ENCODE assay signal across 8 cellular contexts in genomic region chr19:42184401-42184861, GRCh38. TPM values are rescaled to one million over a fixed set of nuclear protein-coding genes. Genes with fewer than 3 reads are reported as not detected.
DNase-seq lines count a peak whose midpoint lies in the region; ATAC-seq lines count a peak whose summit lies in the region.

No MANE protein-coding gene starts in this region.

- H3K4me1 Mint-ChIP-seq in T-helper 1 cell treated with Interleukin-12 subunit alpha and Interleukin-12 subunit beta and Interleukin-4 antibody, amounts not matched to agents 30 μg/mL and 1 μg/mL, for 36 hours (ENCODE audit: low read depth): peaks cover 42% of the 10 kb centered on the region

- peaks cover 16% of the 10 kb centered on the region for H3K27me3 Mint-ChIP-seq in T-helper 1 cell treated with Interleukin-12 subunit alpha and Interleukin-12 subunit beta and Interleukin-4 antibody, amounts not matched to agents 30 μg/mL and 1 μg/mL, for 36 hours (ENCODE audit: low read depth)

- no peaks in the 10 kb centered on the region for H3K9me3 Mint-ChIP-seq in T-helper 1 cell treated with Interleukin-12 subunit alpha and Interleukin-12 subunit beta and Interleukin-4 antibody, amounts not matched to agents 30 μg/mL and 1 μg/mL, for 36 hours

- peaks cover 5% of the 10 kb centered on the region for H3K36me3 Mint-ChIP-seq in T-helper 1 cell treated with Interleukin-12 subunit alpha and Interleukin-12 subunit beta and Interleukin-4 antibody, amounts not matched to agents 30 μg/mL and 1 μg/mL, for 36 hours (ENCODE audit: low read depth)

- no peaks in the 10 kb centered on the region for H3K4me1 ChIP-seq in right cardiac atrium (ENCODE audit: control insufficient read depth, insufficient read depth, low read length)

- intact Hi-C loops in right cardiac atrium (cut with DNase I) (loop anchor here (5.0 to 10.0 kb wide), 2 partner anchors 50 to 52 kb away; partner anchors contain the start of gene POU2F2 (in 4 of the 4)), sciatic nerve (cut with DNase I) (no loop called here)

- H3K4me3 ChIP-seq in right cardiac atrium (ENCODE audit: low read length): no peak overlapping the region

- no peaks in the 10 kb centered on the region for H3K27me3 ChIP-seq in right cardiac atrium (ENCODE audit: control insufficient read depth, insufficient read depth)

- H3K9me3 ChIP-seq in right cardiac atrium (ENCODE audit: control insufficient read depth, low read length): no peaks in the 10 kb centered on the region

- 0% methylated on average over 1 of the region's 1 CpG for WGBS in right cardiac atrium

- H3K27ac Mint-ChIP-seq in T-helper 1 cell treated with Interleukin-12 subunit alpha and Interleukin-12 subunit beta and Interleukin-4 antibody, amounts not matched to agents 30 μg/mL and 1 μg/mL, for 36 hours: peak overlapping the region; percentile 82

- ATAC-seq in right cardiac atrium (peak; percentile 78 to 80), sciatic nerve (peak; percentile 76), HG02884 (IDR thresholded peaks at IDR 0.05; ENCODE audit: unreplicated experiment) (no peak), HG03378 (IDR thresholded peaks at IDR 0.05; ENCODE audit: unreplicated experiment) (no peak)

- DNase-seq in GM04503 (ENCODE audit: low read depth) (peak; percentile 85), NCI-H1105 (lab: John Stamatoyannopoulos, UW) (peak; percentile 86), amniotic epithelial cell (ENCODE audit: low read depth) (peak; percentile 84), right cardiac atrium (peak; percentile 75 to 87 (median 81)), sciatic nerve (ENCODE audit: low spot score) (peak; percentile 84)

- no peak overlapping the region for H3K27ac ChIP-seq in right cardiac atrium (ENCODE audit: low read length)

- peak overlapping the region; percentile 4 for H3K4me3 Mint-ChIP-seq in T-helper 1 cell treated with Interleukin-12 subunit alpha and Interleukin-12 subunit beta and Interleukin-4 antibody, amounts not matched to agents 30 μg/mL and 1 μg/mL, for 36 hours

RNA-seq across cellular contexts. Expression of gene DEDD2, which starts 33.0 kb away (rescaled TPM):
- total RNA-seq in right cardiac atrium (10 to 100 TPM; 14.6 to 19.9 (median 17.8) TPM), sciatic nerve (21.8 TPM)
- polyA plus RNA-seq in right cardiac atrium: 21.6 TPM

RNA-seq across cellular contexts. Expression of gene ZNF526, which starts 35.7 kb away (rescaled TPM):
- total RNA-seq in right cardiac atrium: 1 to 10 TPM; 5.4 to 7.3 (median 6.5) TPM
- polyA plus RNA-seq in right cardiac atrium: 3.3 TPM
- total RNA-seq in sciatic nerve: 12.1 TPM

RNA-seq across cellular contexts. Expression of gene POU2F2, which starts 52.2 kb away (rescaled TPM):
- total RNA-seq in right cardiac atrium: 1 to 10 TPM; 1.4 to 1.6 (median 1.6) TPM
- polyA plus RNA-seq in right cardiac atrium: 0.77 TPM
- total RNA-seq in sciatic nerve: 5.6 TPM

RNA-seq across cellular contexts. Expression of gene GSK3A, which starts 58.0 kb away (rescaled TPM):
- total RNA-seq in right cardiac atrium: 10 to 100 TPM; 32.0 to 37.3 (median 34.9) TPM
- 46.5 TPM for polyA plus RNA-seq in right cardiac atrium
- total RNA-seq in sciatic nerve: 29.2 TPM

Comparison
In these comparisons a context has a peak if more than half of its experiments do, and no peak if none do; other contexts are left out.
1. ATAC-seq: peak in right cardiac atrium (2 of 2) and sciatic nerve (single experiment); none in HG02884 (single experiment) and HG03378 (single experiment).
2. Peak in every context shown above with its lines, with median percentiles within 50 percentile points of each other: DNase-seq.